In genomic region chr15:63892794-63893441, GRCh38 we compare ENCODE assay signal across 8 cellular contexts. TPM values are rescaled to one million over a fixed set of nuclear protein-coding genes. Genes with fewer than 3 reads are reported as not detected.
A peak's percentile ranks its signal among the peaks of the same experiment; 100 is the strongest.
DNase-seq lines count a peak whose midpoint lies in the region; TF ChIP-seq lines count a peak whose summit lies in the region.

No MANE protein-coding gene starts in this region.

- no peak overlapping the region for H3K4me2 ChIP-seq in mesendoderm (ENCODE audit: low read length)

- DNase-seq in CD14-positive monocyte (ENCODE audit: low spot score) (peak; percentile 75), KG1 (lab: John Stamatoyannopoulos, UW) (peak; percentile 95), myocyte (ENCODE audit: low read depth) (peak; percentile 74), germinal center (ENCODE audit: low spot score) (no peak), mesendoderm (no peak), HAP-1 (ENCODE audit: low spot score in 2 of 2) (no peak)
- DNase-seq in activated CD8-positive, alpha-beta memory T cell treated with anti-CD3 and anti-CD28 coated beads for 24 hours = peak; percentile 87

- H3K18ac ChIP-seq in mesendoderm (ENCODE audit: low read length) = no peak overlapping the region

- no peak overlapping the region for H3K4ac ChIP-seq in mesendoderm (ENCODE audit: low read depth, low read length)

- H3K36me3 Mint-ChIP-seq in CD14-positive monocyte = no peaks in the 10 kb centered on the region

- H4K5ac ChIP-seq in mesendoderm (ENCODE audit: low read length) = no peak overlapping the region

- peak overlapping the region in 1 of 2 donors; percentile 59 for H3K4me3 Mint-ChIP-seq in CD14-positive monocyte

- no peak overlapping the region for H2BK5ac ChIP-seq in mesendoderm (ENCODE audit: low read length)

- H3K9ac ChIP-seq in mesendoderm (ENCODE audit: low read length) = no peak overlapping the region

- H3K56ac ChIP-seq in mesendoderm (ENCODE audit: low read length) = no peak overlapping the region

- peaks cover 26% of the 10 kb centered on the region for H3K4me1 ChIP-seq in thymus (ENCODE audit: control insufficient read depth, insufficient read depth, low read length)
- peaks cover 2% of the 10 kb centered on the region for H3K4me1 ChIP-seq in mesendoderm (ENCODE audit: control insufficient read depth, low read depth, low read length)
- no peaks in the 10 kb centered on the region for H3K4me1 ChIP-seq in HAP-1

- no peak overlapping the region for H2AK5ac ChIP-seq in mesendoderm (ENCODE audit: low read length)

- H3K4me3 ChIP-seq in thymus (ENCODE audit: low read length) (no peak overlapping the region), mesendoderm (ENCODE audit: low read length) (no peak overlapping the region), HAP-1 (no peak overlapping the region)

- no peak for TF ChIP-seq CTCF in CD14-positive monocyte (IDR thresholded peaks at IDR 0.05)

- H2BK120ac ChIP-seq in mesendoderm (ENCODE audit: low read depth, low read length) = no peak overlapping the region

- H3K27me3 Mint-ChIP-seq in CD14-positive monocyte (ENCODE audit: low read depth in 3 of 3) = peaks cover 0 to 7% (median 0%) of the 10 kb centered on the region in 3 donors

- H3K79me2 ChIP-seq in mesendoderm (ENCODE audit: control insufficient read depth, insufficient read depth, low read length) = no peaks in the 10 kb centered on the region

- H3K9me3 ChIP-seq in thymus (ENCODE audit: control insufficient read depth) = no peaks in the 10 kb centered on the region
- H3K9me3 ChIP-seq in HAP-1 = no peaks in the 10 kb centered on the region

- H4K8ac ChIP-seq in mesendoderm (ENCODE audit: low read depth, low read length) = no peak overlapping the region

- in situ Hi-C loops in HAP-1 (cut with MboI; ENCODE audit: low sequenced_read_pairs) = loop anchor here (25.0 kb wide), 1 partner anchor 131 kb away; no protein-coding TSS in a partner anchor

- peak overlapping the region in 6 of 7 donors; percentile 38 to 93 (median 78) for H3K27ac Mint-ChIP-seq in CD14-positive monocyte

- peaks cover 0 to 6% (median 0%) of the 10 kb centered on the region in 7 donors for H3K9me3 Mint-ChIP-seq in CD14-positive monocyte

- H3K27me3 ChIP-seq in thymus (ENCODE audit: control insufficient read depth, insufficient read depth) = no peaks in the 10 kb centered on the region
- no peaks in the 10 kb centered on the region for H3K27me3 ChIP-seq in mesendoderm (ENCODE audit: insufficient read depth, low read length, poor library complexity)
- no peaks in the 10 kb centered on the region for H3K27me3 ChIP-seq in HAP-1 (ENCODE audit: low read depth)

- peaks cover 63% of the 10 kb centered on the region for H3K4me1 Mint-ChIP-seq in CD14-positive monocyte

- no peaks in the 10 kb centered on the region for H3K79me1 ChIP-seq in mesendoderm (ENCODE audit: low read length)

- intact Hi-C loops in CD14-positive monocyte (cut with micrococcal nuclease) = loop anchor here in 1 of 2 donors (5.0 kb wide), 2 partner anchors 61 to 174 kb away; partner anchors contain the start of gene HERC1

- 19% methylated on average over 11 of the region's 11 CpGs for WGBS in thymus
- no CpG with 5 or more reads among the region's 11 CpGs for WGBS in mesendoderm (ENCODE audit: extremely low coverage, insufficient coverage, low lambda C conversion rate)

- no peak overlapping the region for H2BK15ac ChIP-seq in mesendoderm (replicated peaks; ENCODE audit: low read depth)

- no peak overlapping the region for H3K23ac ChIP-seq in mesendoderm (ENCODE audit: low read length)

- no peaks in the 10 kb centered on the region for H3K36me3 ChIP-seq in thymus (ENCODE audit: control insufficient read depth, insufficient read depth)
- H3K36me3 ChIP-seq in mesendoderm (ENCODE audit: control insufficient read depth, insufficient read depth, low read length) = no peaks in the 10 kb centered on the region
- H3K36me3 ChIP-seq in HAP-1 (replicated peaks) = no peaks in the 10 kb centered on the region

- peak overlapping the region; percentile 80 for H3K27ac ChIP-seq in thymus (ENCODE audit: low read depth)
- H3K27ac ChIP-seq in mesendoderm (ENCODE audit: low read depth, low read length) = no peak overlapping the region

RNA-seq across cellular contexts. Expression of gene HERC1, which starts 59.2 kb away (rescaled TPM):
- polyA plus RNA-seq in CD14-positive monocyte (1 to 10 TPM; 7.5 to 9.7 TPM), thymus (34.7 TPM)
- 52.8 and 58.9 TPM in 2 replicates for total RNA-seq in myocyte
- polyA plus RNA-seq in myocyte (2012) = 20.6 TPM
- 8.7 TPM for polyA plus RNA-seq in mesendoderm (2013, experiment 1 of 2)
- 9.7 TPM for polyA plus RNA-seq in mesendoderm (2013, experiment 2 of 2)

Comparison
In these comparisons a context has a peak if more than half of its experiments do, and no peak if none do; other contexts are left out.
1. DNase-seq: peak in CD14-positive monocyte (single experiment), KG1 (single experiment), activated CD8-positive, alpha-beta memory T cell treated with anti-CD3 and anti-CD28 coated beads for 24 hours (single experiment) and myocyte (single experiment); none in germinal center (single experiment), mesendoderm (single experiment) and HAP-1 (0 of 2).